Comparison of ENCODE assay signal across 8 cellular contexts in genomic region chr2:127049927-127050802, GRCh38. TPM values are rescaled to one million over a fixed set of nuclear protein-coding genes. Genes with fewer than 3 reads are reported as not detected.
DNase-seq lines count a peak whose midpoint lies in the region; ATAC-seq and TF ChIP-seq lines count a peak whose summit lies in the region.

No MANE protein-coding gene starts in this region.

- H3K4me1 Mint-ChIP-seq in T-helper 2 cell treated with Interferon-gamma antibody and Interleukin-4, amounts not matched to agents 5 μg/mL and 100 μg/mL, for 36 hours (ENCODE audit: low read depth) = no peaks in the 10 kb centered on the region

- no peak overlapping the region for H3K4me2 ChIP-seq in hepatocyte

- WGBS in hepatocyte (ENCODE audit: low lambda C conversion rate, missing lambda C conversion rate) = 70% methylated on average over 18 of the region's 33 CpGs

- H3K79me2 ChIP-seq in hepatocyte = no peaks in the 10 kb centered on the region

- H3K9me2 ChIP-seq in hepatocyte (replicated peaks; ENCODE audit: insufficient read depth) = no peaks in the 10 kb centered on the region

- H3K27me3 ChIP-seq in MG63 (no peaks in the 10 kb centered on the region), ascending aorta (no peaks in the 10 kb centered on the region), hepatocyte (no peaks in the 10 kb centered on the region)

- H4K20me1 ChIP-seq in hepatocyte (ENCODE audit: insufficient read depth, poor library complexity, severe bottlenecking) = no peaks in the 10 kb centered on the region

- no peaks in the 10 kb centered on the region for H3K9me3 Mint-ChIP-seq in T-helper 2 cell treated with Interferon-gamma antibody and Interleukin-4, amounts not matched to agents 5 μg/mL and 100 μg/mL, for 36 hours

- peaks cover 12% of the 10 kb centered on the region for H3K36me3 Mint-ChIP-seq in T-helper 2 cell treated with Interferon-gamma antibody and Interleukin-4, amounts not matched to agents 5 μg/mL and 100 μg/mL, for 36 hours (ENCODE audit: low read depth)

- H3K4me3 Mint-ChIP-seq in T-helper 2 cell treated with Interferon-gamma antibody and Interleukin-4, amounts not matched to agents 5 μg/mL and 100 μg/mL, for 36 hours = no peak overlapping the region

- no peaks in the 10 kb centered on the region for H3K9me3 ChIP-seq in MG63
- H3K9me3 ChIP-seq in ascending aorta = no peaks in the 10 kb centered on the region
- no peaks in the 10 kb centered on the region for H3K9me3 ChIP-seq in hepatocyte (ENCODE audit: low read depth)

- H3K27me3 Mint-ChIP-seq in T-helper 2 cell treated with Interferon-gamma antibody and Interleukin-4, amounts not matched to agents 5 μg/mL and 100 μg/mL, for 36 hours (ENCODE audit: low read depth) = no peaks in the 10 kb centered on the region

- H3K36me3 ChIP-seq in MG63 (no peaks in the 10 kb centered on the region), ascending aorta (no peaks in the 10 kb centered on the region), hepatocyte (replicated peaks; ENCODE audit: insufficient read depth, low read depth) (no peaks in the 10 kb centered on the region)

- ATAC-seq in GM21737 (IDR thresholded peaks at IDR 0.05; ENCODE audit: unreplicated experiment) (peak; percentile 51), GM18873 (IDR thresholded peaks at IDR 0.05; ENCODE audit: low FRiP score, unreplicated experiment) (no peak)

- H3K27ac ChIP-seq in ascending aorta (no peak overlapping the region), hepatocyte (peak overlapping the region; percentile 67)

- no peak overlapping the region for H2AFZ ChIP-seq in hepatocyte

- peak; percentile 70 for DNase-seq in Daoy (ENCODE audit: low read depth)
- peak; percentile 50 for DNase-seq in MG63
- peak; percentile 32 for DNase-seq in T-helper 2 cell treated with Interferon-gamma antibody and Interleukin-4, amounts not matched to agents 5 μg/mL and 100 μg/mL, for 36 hours (ENCODE audit: low spot score)
- DNase-seq in ascending aorta (ENCODE audit: low spot score in 2 of 2) = peak in 1 of 2 donors; percentile 66
- DNase-seq in hepatocyte (ENCODE audit: low spot score) = peak; percentile 88
- peak; percentile 33 to 63 for DNase-seq in stimulated activated CD4-positive, alpha-beta T cell treated with anti-CD3 and anti-CD28 coated beads, Interleukin-12 subunit alpha, Interleukin-12 subunit beta, amount 100 ng/mL, for 24 hours (ENCODE audit: low read depth in 2 of 2)

- peak; percentile 67 to 96 (median 94) for TF ChIP-seq CTCF in ascending aorta (IDR thresholded peaks at IDR 0.05)
- TF ChIP-seq CTCF in hepatocyte (IDR thresholded peaks at IDR 0.05; ENCODE audit: poor library complexity) = peak; percentile 90

- H3K27ac Mint-ChIP-seq in T-helper 2 cell treated with Interferon-gamma antibody and Interleukin-4, amounts not matched to agents 5 μg/mL and 100 μg/mL, for 36 hours = peak overlapping the region; percentile 55

- H3K4me3 ChIP-seq in MG63 = no peak overlapping the region
- no peak overlapping the region for H3K4me3 ChIP-seq in ascending aorta
- H3K4me3 ChIP-seq in hepatocyte = no peak overlapping the region

- H3K4me1 ChIP-seq in ascending aorta = no peaks in the 10 kb centered on the region
- H3K4me1 ChIP-seq in hepatocyte (ENCODE audit: insufficient read depth) = peaks cover 9% of the 10 kb centered on the region

- intact Hi-C loops in ascending aorta (cut with DNase I) = no loop called here

RNA-seq across cellular contexts. Expression of gene BIN1, which starts 56.8 kb away (rescaled TPM):
- 68.1 and 74.2 TPM in 2 replicates for total RNA-seq in Daoy (2014; rRNA removed; shearing (Covaris generic))
- total RNA-seq in MG63 (2014; rRNA removed; shearing (Covaris generic); ENCODE audit: low replicate concordance) = 33.7 and 50.8 TPM in 2 replicates
- total RNA-seq in ascending aorta = 71.6 TPM
- 107 and 109 TPM in 2 replicates for total RNA-seq in hepatocyte
- 113 and 122 TPM in 2 replicates for polyA plus RNA-seq in hepatocyte
